In the genomic region with DNA sequence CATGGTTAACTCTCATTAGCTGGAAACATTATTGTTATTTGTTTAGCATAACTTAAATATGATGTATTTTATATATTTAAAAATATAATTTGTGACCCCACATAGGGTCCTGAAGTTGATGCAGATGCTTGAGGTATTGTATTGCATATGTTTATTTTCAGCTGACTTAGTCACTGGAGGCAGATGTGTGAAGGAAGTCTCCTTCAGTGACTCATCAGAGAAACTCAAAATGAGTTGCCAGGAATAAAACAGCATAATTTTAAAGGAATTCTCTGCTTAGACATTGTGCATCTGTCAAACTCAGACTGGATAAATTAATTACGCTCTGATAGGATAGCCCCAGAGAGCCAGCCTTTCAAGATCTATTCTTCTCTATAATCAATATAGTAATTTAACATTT, we compare ENCODE assay signal across 22 cellular contexts. TPM values are rescaled to one million over a fixed set of nuclear protein-coding genes. Genes with fewer than 3 reads are reported as not detected.
DNase-seq lines count a peak whose midpoint lies in the region; ATAC-seq, FAIRE-seq and TF ChIP-seq lines count a peak whose summit lies in the region.
"Had no signal": no experiment of that assay in that cellular context is flagged by ENCODE, and none has a peak within 500 bp of the region (broad histone marks: within the 10 kb centered on the region; RNA-seq: fewer than 3 reads in every experiment).

No MANE protein-coding gene starts in this region.

- H3K4me3 ChIP-seq in bronchial epithelial cell (ENCODE audit: low read depth, low read length) = no peak overlapping the region
- H3K4me3 ChIP-seq in esophagus squamous epithelium = no peak overlapping the region
- no peak overlapping the region for H3K4me3 ChIP-seq in CD8-positive, alpha-beta T cell (ENCODE audit: low read depth, low read length)
- H3K4me3 ChIP-seq: BLaER1, ovary, testis had no signal

- FAIRE-seq in HTR-8/SVneo (lab: Jason Lieb, UNC) (no peak), bronchial epithelial cell (lab: Jason Lieb, UNC) (no peak)
- FAIRE-seq: islet of Langerhans had no signal

- no peak for TF ChIP-seq CTCF in AG09319 (IDR thresholded peaks at IDR 0.05; ENCODE audit: low read depth, low read length)
- no peak for TF ChIP-seq CTCF in bronchial epithelial cell (IDR thresholded peaks at IDR 0.05; ENCODE audit: insufficient read depth, low read length, severe bottlenecking)
- no peak for TF ChIP-seq CTCF in esophagus squamous epithelium (IDR thresholded peaks at IDR 0.05)
- TF ChIP-seq CTCF in CD8-positive, alpha-beta T cell (IDR thresholded peaks at IDR 0.05) = no peak

- no peak overlapping the region for H3K4me3 Mint-ChIP-seq in CD8-positive, alpha-beta T cell
- H3K4me3 Mint-ChIP-seq: activated naive CD8-positive, alpha-beta T cell; T-helper 1 cell treated with Interleukin-12 subunit alpha and Interleukin-12 subunit beta and Interleukin-4 antibody, amounts not matched to agents 30 μg/mL and 1 μg/mL, for 36 hours had no signal

- peak; percentile 42 for DNase-seq in AG09319 (ENCODE audit: extremely low read depth, low read depth)
- DNase-seq in HTR-8/SVneo (ENCODE audit: insufficient read length, low spot score) = peak; percentile 5
- peak; percentile 72 for DNase-seq in bronchial epithelial cell (ENCODE audit: low read depth)
- DNase-seq in kidney glomerular epithelial cell (lab: John Stamatoyannopoulos, UW) = peak; percentile 50
- DNase-seq in NCI-H526 (lab: John Stamatoyannopoulos, UW) = no peak
- no peak for DNase-seq in esophagus squamous epithelium (lab: John Stamatoyannopoulos, UW)
- DNase-seq in CD8-positive, alpha-beta T cell = no peak
- DNase-seq: foreskin melanocyte; KBM-7; NCI-H1417 treated with DMSO at 0.1 percent for 48 hours; NCI-H446 treated with DMSO at 0.1 percent for 48 hours; ovary; stimulated activated CD4-positive, alpha-beta T cell treated with anti-CD3 and anti-CD28 coated beads, Interleukin-12 subunit alpha, Interleukin-12 subunit beta, amount 100 ng/mL, for 4 hours; testis had no signal

- intact Hi-C loops in esophagus squamous epithelium (cut with DNase I) = no loop called here
- intact Hi-C loops in CD8-positive, alpha-beta T cell (cut with DNase I, micrococcal nuclease) = no loop called here

- H3K27ac Mint-ChIP-seq in CD8-positive, alpha-beta T cell = no peak overlapping the region
- H3K27ac Mint-ChIP-seq: activated naive CD8-positive, alpha-beta T cell; T-helper 1 cell treated with Interleukin-12 subunit alpha and Interleukin-12 subunit beta and Interleukin-4 antibody, amounts not matched to agents 30 μg/mL and 1 μg/mL, for 36 hours had no signal

- TF ChIP-seq POLR2A in esophagus squamous epithelium (IDR thresholded peaks at IDR 0.05) = no peak

- H3K27me3 ChIP-seq in bronchial epithelial cell (ENCODE audit: control insufficient read depth, insufficient read depth, low read length) = peaks cover 1% of the 10 kb centered on the region
- H3K27me3 ChIP-seq in esophagus squamous epithelium = no peaks in the 10 kb centered on the region
- H3K27me3 ChIP-seq in CD8-positive, alpha-beta T cell (ENCODE audit: insufficient read depth, low read length) = no peaks in the 10 kb centered on the region
- H3K27me3 ChIP-seq: BLaER1, ovary, testis had no signal

- no peak overlapping the region for H3K27ac ChIP-seq in esophagus squamous epithelium
- H3K27ac ChIP-seq in CD8-positive, alpha-beta T cell (ENCODE audit: low read depth, low read length) = no peak overlapping the region
- H3K27ac ChIP-seq: BLaER1, ovary, testis had no signal

- H3K4me1 Mint-ChIP-seq in CD8-positive, alpha-beta T cell (ENCODE audit: low read depth) = no peaks in the 10 kb centered on the region

- POLR2A ChIA-PET in CD8-positive, alpha-beta T cell (lab: Charles Lee) = no interaction called here

- no peaks in the 10 kb centered on the region for H3K4me1 ChIP-seq in esophagus squamous epithelium
- no peaks in the 10 kb centered on the region for H3K4me1 ChIP-seq in CD8-positive, alpha-beta T cell (ENCODE audit: insufficient read depth, low read length)
- H3K4me1 ChIP-seq: BLaER1, testis had no signal

- H3K36me3 Mint-ChIP-seq in CD8-positive, alpha-beta T cell = no peaks in the 10 kb centered on the region
- H3K36me3 Mint-ChIP-seq: activated naive CD8-positive, alpha-beta T cell had no signal

- peaks cover 27% of the 10 kb centered on the region for H3K27me3 Mint-ChIP-seq in CD8-positive, alpha-beta T cell (ENCODE audit: low read depth)

- CTCF ChIA-PET in CD8-positive, alpha-beta T cell (lab: Charles Lee) = no interaction called here

- H3K9me3 ChIP-seq in esophagus squamous epithelium = no peaks in the 10 kb centered on the region
- no peaks in the 10 kb centered on the region for H3K9me3 ChIP-seq in CD8-positive, alpha-beta T cell (ENCODE audit: low read length)
- H3K9me3 ChIP-seq: BLaER1, ovary, testis had no signal

- H3K36me3 ChIP-seq in bronchial epithelial cell (ENCODE audit: control insufficient read depth, insufficient read depth, low read length) = no peaks in the 10 kb centered on the region
- H3K36me3 ChIP-seq in esophagus squamous epithelium = no peaks in the 10 kb centered on the region
- H3K36me3 ChIP-seq in CD8-positive, alpha-beta T cell (ENCODE audit: insufficient read depth, low read length) = no peaks in the 10 kb centered on the region
- H3K36me3 ChIP-seq: BLaER1, ovary had no signal

- 58 to 67% methylated on average over 1 of the region's 1 CpG for WGBS in esophagus squamous epithelium, 2 donors

- ATAC-seq in HG03460 (IDR thresholded peaks at IDR 0.05; ENCODE audit: unreplicated experiment) = no peak
- no peak for ATAC-seq in CD8-positive, alpha-beta T cell
- ATAC-seq: activated CD4-positive, CD25-positive, alpha-beta regulatory T cell treated with anti-CD3 and anti-CD28 coated beads, Interleukin-2, amount 50 U/mL, for 24 hours had no signal

- no peaks in the 10 kb centered on the region for H3K9me3 Mint-ChIP-seq in CD8-positive, alpha-beta T cell
- H3K9me3 Mint-ChIP-seq: T-helper 1 cell treated with Interleukin-12 subunit alpha and Interleukin-12 subunit beta and Interleukin-4 antibody, amounts not matched to agents 30 μg/mL and 1 μg/mL, for 36 hours had no signal

RNA-seq across cellular contexts. Expression of gene OR4F6, which starts 7.9 kb away (rescaled TPM):
- total RNA-seq in bronchial epithelial cell (not detected in 2 replicates), esophagus squamous epithelium (not detected)
- total RNA-seq in CD8-positive, alpha-beta T cell = not detected
- total RNA-seq: mononuclear cell, OCI-LY7, ovary, testis had no signal

RNA-seq across cellular contexts. Expression of gene OR4F15, which starts 16.5 kb away (rescaled TPM):
- total RNA-seq in bronchial epithelial cell (not detected in 2 replicates), esophagus squamous epithelium (under 1 TPM in 1 of 4 donors, not detected in 3; 0.19 TPM)
- not detected for total RNA-seq in CD8-positive, alpha-beta T cell
- total RNA-seq: mononuclear cell, OCI-LY7, ovary, testis had no signal

Comparison
In these comparisons a context has a peak if more than half of its experiments do, and no peak if none do; other contexts are left out.
1. DNase-seq: peak in AG09319 (single experiment), HTR-8/SVneo (single experiment), bronchial epithelial cell (single experiment) and kidney glomerular epithelial cell (single experiment); none in NCI-H526 (0 of 2), esophagus squamous epithelium (single experiment) and CD8-positive, alpha-beta T cell (0 of 7).